Comparison of ENCODE assay signal across 1 cellular context in the genomic region with DNA sequence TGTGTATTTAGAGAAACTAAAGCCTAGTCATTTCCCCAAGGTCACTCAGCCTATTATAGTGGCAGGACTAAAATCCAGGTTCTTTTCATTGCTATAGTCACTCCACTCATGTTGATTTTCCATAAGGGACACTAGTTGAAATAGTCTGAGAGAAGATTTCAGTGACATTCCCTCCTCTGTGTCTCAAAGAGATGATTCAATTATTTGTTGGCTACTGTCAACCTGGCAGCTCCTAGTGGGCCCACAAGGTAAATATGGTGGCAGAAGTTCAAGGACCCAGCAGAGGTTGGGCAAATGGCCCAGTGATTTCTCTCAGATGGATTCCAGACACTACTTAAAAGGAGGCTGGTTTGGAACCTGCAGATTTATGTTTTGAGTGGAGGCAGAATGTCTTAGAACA.
TF ChIP-seq lines count a peak whose summit lies in the region.

No MANE protein-coding gene starts in this region.

TF ChIP-seq in HepG2, 621 proteins besides CTCF, POLR2A, EP300 and RAD21 (continued from another document and continues in another):
- TF ChIP-seq CEBPZ (IDR thresholded peaks at IDR 0.05; ENCODE audit: low read length): no peak
- TF ChIP-seq, protein P1, sequence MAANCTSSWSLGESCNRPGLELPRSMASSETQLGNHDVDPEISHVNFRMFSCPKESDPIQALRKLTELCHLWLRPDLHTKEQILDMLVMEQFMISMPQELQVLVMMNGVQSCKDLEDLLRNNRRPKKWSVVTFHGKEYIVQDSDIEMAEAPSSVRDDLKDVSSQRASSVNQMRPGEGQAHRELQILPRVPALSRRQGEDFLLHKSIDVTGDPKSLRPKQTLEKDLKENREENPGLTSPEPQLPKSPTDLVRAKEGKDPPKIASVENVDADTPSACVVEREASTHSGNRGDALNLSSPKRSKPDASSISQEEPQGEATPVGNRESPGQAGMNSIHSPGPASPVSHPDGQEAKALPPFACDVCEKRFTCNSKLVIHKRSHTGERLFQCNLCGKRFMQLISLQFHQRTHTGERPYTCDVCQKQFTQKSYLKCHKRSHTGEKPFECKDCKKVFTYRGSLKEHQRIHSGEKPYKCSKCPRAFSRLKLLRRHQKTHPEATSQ (CRISPR knock-in tag; IDR thresholded peaks at IDR 0.05; ENCODE audit: borderline replicate concordance): peak; percentile 46; the same call in 1 of the 2 replicates
- TF ChIP-seq ZFP36L2 (CRISPR knock-in tag; IDR thresholded peaks at IDR 0.05): no peak
- peak; percentile 86 for TF ChIP-seq HDAC1 (CRISPR knock-in tag; IDR thresholded peaks at IDR 0.05)
- no peak for TF ChIP-seq THAP8 (CRISPR knock-in tag; IDR thresholded peaks at IDR 0.05; ENCODE audit: borderline replicate concordance)
- no peak for TF ChIP-seq KDM5B (CRISPR knock-in tag; IDR thresholded peaks at IDR 0.05; ENCODE audit: borderline replicate concordance)
- TF ChIP-seq MIER2 (CRISPR knock-in tag; IDR thresholded peaks at IDR 0.05): no peak
- TF ChIP-seq EED (CRISPR knock-in tag; IDR thresholded peaks at IDR 0.05): no peak
- TF ChIP-seq GATA4 (IDR thresholded peaks at IDR 0.05; ENCODE audit: borderline replicate concordance, low read depth): no peak
- no peak for TF ChIP-seq ZNF10 (CRISPR knock-in tag; IDR thresholded peaks at IDR 0.05; ENCODE audit: borderline replicate concordance, low read depth)
- no peak for TF ChIP-seq CREB1 (IDR thresholded peaks at IDR 0.05)
- peak; percentile 50 for TF ChIP-seq CREB1 (CRISPR knock-in tag; IDR thresholded peaks at IDR 0.05)
- TF ChIP-seq CEBPG (CRISPR knock-in tag; IDR thresholded peaks at IDR 0.05): peak; percentile 66
- no peak for TF ChIP-seq ZNF660 (CRISPR knock-in tag; IDR thresholded peaks at IDR 0.05; ENCODE audit: borderline replicate concordance, low read depth)
- no peak for TF ChIP-seq CSRNP1 (CRISPR knock-in tag; IDR thresholded peaks at IDR 0.05)
- TF ChIP-seq, protein P2, sequence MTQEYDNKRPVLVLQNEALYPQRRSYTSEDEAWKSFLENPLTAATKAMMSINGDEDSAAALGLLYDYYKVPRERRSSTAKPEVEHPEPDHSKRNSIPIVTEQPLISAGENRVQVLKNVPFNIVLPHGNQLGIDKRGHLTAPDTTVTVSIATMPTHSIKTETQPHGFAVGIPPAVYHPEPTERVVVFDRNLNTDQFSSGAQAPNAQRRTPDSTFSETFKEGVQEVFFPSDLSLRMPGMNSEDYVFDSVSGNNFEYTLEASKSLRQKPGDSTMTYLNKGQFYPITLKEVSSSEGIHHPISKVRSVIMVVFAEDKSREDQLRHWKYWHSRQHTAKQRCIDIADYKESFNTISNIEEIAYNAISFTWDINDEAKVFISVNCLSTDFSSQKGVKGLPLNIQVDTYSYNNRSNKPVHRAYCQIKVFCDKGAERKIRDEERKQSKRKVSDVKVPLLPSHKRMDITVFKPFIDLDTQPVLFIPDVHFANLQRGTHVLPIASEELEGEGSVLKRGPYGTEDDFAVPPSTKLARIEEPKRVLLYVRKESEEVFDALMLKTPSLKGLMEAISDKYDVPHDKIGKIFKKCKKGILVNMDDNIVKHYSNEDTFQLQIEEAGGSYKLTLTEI (CRISPR knock-in tag; conservative IDR thresholded peaks at IDR 0.05): no peak
- TF ChIP-seq, protein P3, sequence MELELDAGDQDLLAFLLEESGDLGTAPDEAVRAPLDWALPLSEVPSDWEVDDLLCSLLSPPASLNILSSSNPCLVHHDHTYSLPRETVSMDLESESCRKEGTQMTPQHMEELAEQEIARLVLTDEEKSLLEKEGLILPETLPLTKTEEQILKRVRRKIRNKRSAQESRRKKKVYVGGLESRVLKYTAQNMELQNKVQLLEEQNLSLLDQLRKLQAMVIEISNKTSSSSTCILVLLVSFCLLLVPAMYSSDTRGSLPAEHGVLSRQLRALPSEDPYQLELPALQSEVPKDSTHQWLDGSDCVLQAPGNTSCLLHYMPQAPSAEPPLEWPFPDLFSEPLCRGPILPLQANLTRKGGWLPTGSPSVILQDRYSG (CRISPR knock-in tag; IDR thresholded peaks at IDR 0.05): no peak
- TF ChIP-seq ZXDC (CRISPR knock-in tag; IDR thresholded peaks at IDR 0.05): no peak
- TF ChIP-seq ZBTB44 (CRISPR knock-in tag; IDR thresholded peaks at IDR 0.05): no peak
- TF ChIP-seq JARID2 (CRISPR knock-in tag; IDR thresholded peaks at IDR 0.05; ENCODE audit: insufficient replicate concordance): no peak
- TF ChIP-seq GMEB1 (CRISPR knock-in tag; IDR thresholded peaks at IDR 0.05; ENCODE audit: borderline replicate concordance): no peak
- TF ChIP-seq TBX2 (CRISPR knock-in tag; IDR thresholded peaks at IDR 0.05; ENCODE audit: borderline replicate concordance): peak; percentile 57; the same call in 1 of the 2 replicates
- TF ChIP-seq, protein P4, sequence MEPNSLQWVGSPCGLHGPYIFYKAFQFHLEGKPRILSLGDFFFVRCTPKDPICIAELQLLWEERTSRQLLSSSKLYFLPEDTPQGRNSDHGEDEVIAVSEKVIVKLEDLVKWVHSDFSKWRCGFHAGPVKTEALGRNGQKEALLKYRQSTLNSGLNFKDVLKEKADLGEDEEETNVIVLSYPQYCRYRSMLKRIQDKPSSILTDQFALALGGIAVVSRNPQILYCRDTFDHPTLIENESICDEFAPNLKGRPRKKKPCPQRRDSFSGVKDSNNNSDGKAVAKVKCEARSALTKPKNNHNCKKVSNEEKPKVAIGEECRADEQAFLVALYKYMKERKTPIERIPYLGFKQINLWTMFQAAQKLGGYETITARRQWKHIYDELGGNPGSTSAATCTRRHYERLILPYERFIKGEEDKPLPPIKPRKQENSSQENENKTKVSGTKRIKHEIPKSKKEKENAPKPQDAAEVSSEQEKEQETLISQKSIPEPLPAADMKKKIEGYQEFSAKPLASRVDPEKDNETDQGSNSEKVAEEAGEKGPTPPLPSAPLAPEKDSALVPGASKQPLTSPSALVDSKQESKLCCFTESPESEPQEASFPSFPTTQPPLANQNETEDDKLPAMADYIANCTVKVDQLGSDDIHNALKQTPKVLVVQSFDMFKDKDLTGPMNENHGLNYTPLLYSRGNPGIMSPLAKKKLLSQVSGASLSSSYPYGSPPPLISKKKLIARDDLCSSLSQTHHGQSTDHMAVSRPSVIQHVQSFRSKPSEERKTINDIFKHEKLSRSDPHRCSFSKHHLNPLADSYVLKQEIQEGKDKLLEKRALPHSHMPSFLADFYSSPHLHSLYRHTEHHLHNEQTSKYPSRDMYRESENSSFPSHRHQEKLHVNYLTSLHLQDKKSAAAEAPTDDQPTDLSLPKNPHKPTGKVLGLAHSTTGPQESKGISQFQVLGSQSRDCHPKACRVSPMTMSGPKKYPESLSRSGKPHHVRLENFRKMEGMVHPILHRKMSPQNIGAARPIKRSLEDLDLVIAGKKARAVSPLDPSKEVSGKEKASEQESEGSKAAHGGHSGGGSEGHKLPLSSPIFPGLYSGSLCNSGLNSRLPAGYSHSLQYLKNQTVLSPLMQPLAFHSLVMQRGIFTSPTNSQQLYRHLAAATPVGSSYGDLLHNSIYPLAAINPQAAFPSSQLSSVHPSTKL (CRISPR knock-in tag; IDR thresholded peaks at IDR 0.05): peak; percentile 98
- no peak for TF ChIP-seq SNAI1 (CRISPR knock-in tag; IDR thresholded peaks at IDR 0.05; ENCODE audit: borderline replicate concordance)
- TF ChIP-seq ZNF12 (CRISPR knock-in tag; IDR thresholded peaks at IDR 0.05): no peak
- no peak for TF ChIP-seq ZNF230 (CRISPR knock-in tag; IDR thresholded peaks at IDR 0.05)
- TF ChIP-seq ZNF713 (CRISPR knock-in tag; IDR thresholded peaks at IDR 0.05): no peak
- peak; percentile 59; the same call in 1 of the 2 replicates for TF ChIP-seq FOXA1 (IDR thresholded peaks at IDR 0.05)
- peak; percentile 94 for TF ChIP-seq FOXA1 (CRISPR knock-in tag; IDR thresholded peaks at IDR 0.05)
- TF ChIP-seq ZNF34 (CRISPR knock-in tag; IDR thresholded peaks at IDR 0.05; ENCODE audit: borderline replicate concordance): 0 out of 2 replicates have a peak, but pooled peaks have one; percentile 49
- TF ChIP-seq MED8 (CRISPR knock-in tag; IDR thresholded peaks at IDR 0.05; ENCODE audit: insufficient replicate concordance): no peak
- TF ChIP-seq SMAD1 (CRISPR knock-in tag; IDR thresholded peaks at IDR 0.05; ENCODE audit: borderline replicate concordance, low read depth): no peak
- TF ChIP-seq TCF12 (IDR thresholded peaks at IDR 0.05): no peak
- TF ChIP-seq TCF12 (CRISPR knock-in tag; IDR thresholded peaks at IDR 0.05): no peak
- TF ChIP-seq ZNF260 (CRISPR knock-in tag; IDR thresholded peaks at IDR 0.05; ENCODE audit: borderline replicate concordance, low read depth): no peak
- TF ChIP-seq HNRNPUL1 (IDR thresholded peaks at IDR 0.05; ENCODE audit: low read depth, low read length): no peak
- peak; percentile 69 for TF ChIP-seq ZEB1 (IDR thresholded peaks at IDR 0.05; ENCODE audit: insufficient replicate concordance, low read depth)
- no peak for TF ChIP-seq ZNF724P (CRISPR knock-in tag; IDR thresholded peaks at IDR 0.05; ENCODE audit: borderline replicate concordance)
- no peak for TF ChIP-seq PCBP1 (IDR thresholded peaks at IDR 0.05; ENCODE audit: borderline replicate concordance, low read depth, low read length)
- no peak for TF ChIP-seq DMAP1 (CRISPR knock-in tag; IDR thresholded peaks at IDR 0.05)
